Comparison of ENCODE assay signal across 11 cellular contexts in genomic region chrX:40299028-40299479, GRCh38.
DNase-seq lines count a peak whose midpoint lies in the region; ATAC-seq and TF ChIP-seq lines count a peak whose summit lies in the region.
"Had no signal": no experiment of that assay in that cellular context is flagged by ENCODE, and none has a peak within 500 bp of the region (broad histone marks: within the 10 kb centered on the region; RNA-seq: fewer than 3 reads in every experiment).

No MANE protein-coding gene starts in this region.

- H3K4me3 ChIP-seq in LNCaP clone FGC (ENCODE audit: low read depth, low read length), result no peak overlapping the region
- H3K4me3 ChIP-seq in neural progenitor cell, result no peak overlapping the region
- no peak overlapping the region for H3K4me3 ChIP-seq in MG63
- H3K4me3 ChIP-seq: SJSA1 had no signal

- H3K27ac Mint-ChIP-seq in neural progenitor cell, result peak overlapping the region; percentile 72

- no peak overlapping the region for H3K9ac ChIP-seq in neural progenitor cell

- H3K27me3 Mint-ChIP-seq in neural progenitor cell (ENCODE audit: insufficient read depth, low read depth), result peaks cover 8% of the 10 kb centered on the region

- 0 out of 2 replicates have a peak, but pooled peaks have one; percentile 8 for TF ChIP-seq CTCF in LNCaP clone FGC (IDR thresholded peaks at IDR 0.05; ENCODE audit: control insufficient read depth, extremely low read depth, insufficient read depth)
- TF ChIP-seq CTCF in neural progenitor cell (IDR thresholded peaks at IDR 0.05), result peak; percentile 34

- no peak for ATAC-seq in GM19035 (IDR thresholded peaks at IDR 0.05; ENCODE audit: unreplicated experiment)

- H3K9me3 Mint-ChIP-seq in neural progenitor cell, result peaks cover 10% of the 10 kb centered on the region

- no peaks in the 10 kb centered on the region for H3K9me3 ChIP-seq in neural progenitor cell (ENCODE audit: low read depth)
- H3K9me3 ChIP-seq in MG63, result no peaks in the 10 kb centered on the region
- H3K9me3 ChIP-seq: SJSA1 had no signal

- H3K4me3 Mint-ChIP-seq in neural progenitor cell, result peak overlapping the region; percentile 46

- H3K36me3 ChIP-seq in neural progenitor cell (no peaks in the 10 kb centered on the region), MG63 (no peaks in the 10 kb centered on the region)
- H3K36me3 ChIP-seq: SJSA1 had no signal

- H2AFZ ChIP-seq in neural progenitor cell (replicated peaks), result no peak overlapping the region

- no peak overlapping the region for H3K27ac ChIP-seq in neural progenitor cell
- H3K27ac ChIP-seq: SJSA1 had no signal

- no peaks in the 10 kb centered on the region for H4K20me1 ChIP-seq in neural progenitor cell (ENCODE audit: low read depth)

- no peak overlapping the region for H3K4me2 ChIP-seq in neural progenitor cell

- intact Hi-C loops in posterior vena cava (cut with DNase I), result no loop called here

- peaks cover 6% of the 10 kb centered on the region for H3F3A ChIP-seq in neural progenitor cell (ENCODE audit: low read depth)

- H3K4me1 ChIP-seq in neural progenitor cell, result peaks cover 21% of the 10 kb centered on the region
- H3K4me1 ChIP-seq: SJSA1 had no signal

- H3K27me3 ChIP-seq in neural progenitor cell (no peaks in the 10 kb centered on the region), MG63 (no peaks in the 10 kb centered on the region)
- H3K27me3 ChIP-seq: SJSA1 had no signal

- peaks cover 31% of the 10 kb centered on the region for H3K4me1 Mint-ChIP-seq in neural progenitor cell

- peak; percentile 9 for DNase-seq in EH (ENCODE audit: low read depth)
- DNase-seq in LNCaP clone FGC (ENCODE audit: low read depth), result no peak
- peak; percentile 8 for DNase-seq in cerebellar cortex (ENCODE audit: low spot score)
- DNase-seq in neural progenitor cell (ENCODE audit: low spot score), result peak; percentile 45
- no peak for DNase-seq in posterior vena cava (ENCODE audit: low spot score)
- DNase-seq in MG63, result no peak
- DNase-seq in DMS153 treated with DMSO at 0.1 percent for 48 hours (lab: John Stamatoyannopoulos, UW; ENCODE audit: unreplicated experiment), result no peak
- DNase-seq: caudate nucleus, hippocampal formation had no signal

- no peaks in the 10 kb centered on the region for H3K79me2 ChIP-seq in neural progenitor cell (ENCODE audit: low read depth)

- H3K36me3 Mint-ChIP-seq in neural progenitor cell, result no peaks in the 10 kb centered on the region

Comparison
In these comparisons a context has a peak if more than half of its experiments do, and no peak if none do; other contexts are left out.
1. DNase-seq: peak in EH (single experiment), cerebellar cortex (single experiment) and neural progenitor cell (single experiment); none in LNCaP clone FGC (single experiment), posterior vena cava (single experiment), MG63 (single experiment) and DMS153 treated with DMSO at 0.1 percent for 48 hours (single experiment).